Comparison of ENCODE assay signal across 21 cellular contexts in genomic region chr11:61689164-61689496, GRCh38. TPM values are rescaled to one million over a fixed set of nuclear protein-coding genes. Genes with fewer than 3 reads are reported as not detected.
DNase-seq lines count a peak whose midpoint lies in the region; ATAC-seq and TF ChIP-seq lines count a peak whose summit lies in the region.
"Had no signal": no experiment of that assay in that cellular context is flagged by ENCODE, and none has a peak within 500 bp of the region (broad histone marks: within the 10 kb centered on the region; RNA-seq: fewer than 3 reads in every experiment).

No MANE protein-coding gene starts in this region.

- DNase-seq in CD14-positive monocyte (ENCODE audit: low spot score) (no peak), esophagus squamous epithelium (lab: John Stamatoyannopoulos, UW) (no peak), psoas muscle (no peak), C1 segment of cervical spinal cord (lab: John Stamatoyannopoulos, UW) (no peak)
- DNase-seq in activated naive CD8-positive, alpha-beta T cell treated with anti-CD3 and anti-CD28 coated beads, Interleukin-2, amount 50 U/mL, for 24 hours = no peak
- DNase-seq: activated CD4-positive, alpha-beta T cell treated with anti-CD3 and anti-CD28 coated beads for 48 hours; activated naive CD4-positive, alpha-beta T cell treated with Interleukin-2 at 50 U/mL for 16 hours; AML-193; DMS 273 treated with DMSO at 0.1 percent for 48 hours; IMR-90; NCI-H2081; NCI-H526 treated with DMSO at 0.1 percent for 48 hours; nephron progenitor cell; OCI-M1; SK-N-SH; stimulated activated CD4-positive, alpha-beta T cell treated with anti-CD3 and anti-CD28 coated beads, Interleukin-2, amount 100 ng/mL, for 48 hours; stimulated activated CD8-positive, alpha-beta memory T cell treated with anti-CD3 and anti-CD28 coated beads, Interleukin-4, amount 100 ng/mL, for 48 hours had no signal

- intact Hi-C loops in CD14-positive monocyte (cut with micrococcal nuclease) (no loop called here), esophagus squamous epithelium (cut with DNase I) (no loop called here), psoas muscle (cut with DNase I) (no loop called here)

- TF ChIP-seq POLR2A in esophagus squamous epithelium (IDR thresholded peaks at IDR 0.05) = no peak

- H3K4me1 ChIP-seq in esophagus squamous epithelium = peaks cover 15 to 90% (median 23%) of the 10 kb centered on the region in 3 donors
- H3K4me1 ChIP-seq in psoas muscle = peaks cover 31% of the 10 kb centered on the region

- peaks cover 7 to 10% of the 10 kb centered on the region in 2 donors for H3K36me3 Mint-ChIP-seq in CD14-positive monocyte
- H3K36me3 Mint-ChIP-seq in activated naive CD8-positive, alpha-beta T cell treated with anti-CD3 and anti-CD28 coated beads, Interleukin-2, amount 50 U/mL, for 24 hours (ENCODE audit: low read depth) = no peaks in the 10 kb centered on the region

- peak overlapping the region; percentile 55 to 90 (median 78) for H3K27ac Mint-ChIP-seq in CD14-positive monocyte
- H3K27ac Mint-ChIP-seq in activated naive CD8-positive, alpha-beta T cell treated with anti-CD3 and anti-CD28 coated beads, Interleukin-2, amount 50 U/mL, for 24 hours = no peak overlapping the region

- TF ChIP-seq CTCF in CD14-positive monocyte (IDR thresholded peaks at IDR 0.05) (no peak), VCaP (conservative IDR thresholded peaks at IDR 0.05) (no peak), esophagus squamous epithelium (IDR thresholded peaks at IDR 0.05) (no peak), psoas muscle (IDR thresholded peaks at IDR 0.05) (no peak)

- H3K36me3 ChIP-seq in esophagus squamous epithelium (no peaks in the 10 kb centered on the region), psoas muscle (ENCODE audit: insufficient read depth in 1 of 2, low read depth in 1 of 2) (no peaks in the 10 kb centered on the region)
- H3K36me3 ChIP-seq: thoracic aorta had no signal

- peaks cover 38% of the 10 kb centered on the region for H3K4me1 Mint-ChIP-seq in CD14-positive monocyte
- H3K4me1 Mint-ChIP-seq in activated naive CD8-positive, alpha-beta T cell treated with anti-CD3 and anti-CD28 coated beads, Interleukin-2, amount 50 U/mL, for 24 hours = no peaks in the 10 kb centered on the region

- H3K9me3 Mint-ChIP-seq in CD14-positive monocyte = no peaks in the 10 kb centered on the region
- H3K9me3 Mint-ChIP-seq in activated naive CD8-positive, alpha-beta T cell treated with anti-CD3 and anti-CD28 coated beads, Interleukin-2, amount 50 U/mL, for 24 hours = no peaks in the 10 kb centered on the region
- H3K9me3 Mint-ChIP-seq: nephron progenitor cell had no signal

- ATAC-seq in psoas muscle (no peak), HG02884 (IDR thresholded peaks at IDR 0.05; ENCODE audit: unreplicated experiment) (no peak), GM21576 (IDR thresholded peaks at IDR 0.05; ENCODE audit: unreplicated experiment) (no peak)
- no peak for ATAC-seq in activated naive CD8-positive, alpha-beta T cell treated with anti-CD3 and anti-CD28 coated beads, Interleukin-2, amount 50 U/mL, for 24 hours

- peak overlapping the region in 1 of 2 donors; percentile 78 for H3K4me3 Mint-ChIP-seq in CD14-positive monocyte
- H3K4me3 Mint-ChIP-seq in activated naive CD8-positive, alpha-beta T cell treated with anti-CD3 and anti-CD28 coated beads, Interleukin-2, amount 50 U/mL, for 24 hours = no peak overlapping the region
- H3K4me3 Mint-ChIP-seq: nephron progenitor cell had no signal

- H3K27me3 ChIP-seq in esophagus squamous epithelium (peaks cover 0 to 12% (median 0%) of the 10 kb centered on the region in 4 donors), psoas muscle (ENCODE audit: insufficient read depth in 3 of 3, low read length in 2 of 3) (no peaks in the 10 kb centered on the region)

- peaks cover 0 to 2% (median 0%) of the 10 kb centered on the region in 3 donors for H3K27me3 Mint-ChIP-seq in CD14-positive monocyte (ENCODE audit: low read depth in 3 of 3)
- H3K27me3 Mint-ChIP-seq in activated naive CD8-positive, alpha-beta T cell treated with anti-CD3 and anti-CD28 coated beads, Interleukin-2, amount 50 U/mL, for 24 hours = peaks cover 10% of the 10 kb centered on the region

- 8 to 39% methylated on average over 1 to 3 of the region's 3 CpGs for WGBS in esophagus squamous epithelium, 2 donors
- WGBS in psoas muscle, 3 donors = 23 to 33% (median 25%) methylated on average over 3 of the region's 3 CpGs

- H3K27ac ChIP-seq in VCaP (peak overlapping the region; percentile 57), esophagus squamous epithelium (peak overlapping the region; percentile 72 to 94 (median 90)), psoas muscle (peak overlapping the region; percentile 80)
- H3K27ac ChIP-seq: thoracic aorta had no signal

- H3K9me3 ChIP-seq in esophagus squamous epithelium (no peaks in the 10 kb centered on the region), psoas muscle (no peaks in the 10 kb centered on the region)
- H3K9me3 ChIP-seq: SK-N-SH, thoracic aorta had no signal

- peak overlapping the region in 2 of 4 donors; percentile 27 to 54 for H3K4me3 ChIP-seq in esophagus squamous epithelium
- H3K4me3 ChIP-seq in psoas muscle = peak overlapping the region; percentile 49

RNA-seq across cellular contexts. Expression of gene DAGLA, which starts 8.9 kb away (rescaled TPM):
- polyA plus RNA-seq in CD14-positive monocyte (under 1 TPM; 0.16 to 0.73 TPM), psoas muscle (1 to 10 TPM in 2 of 3 donors, under 1 TPM in 1; 0.57 to 2.1 (median 1.7) TPM)
- total RNA-seq in esophagus squamous epithelium (1 to 10 TPM; 1.7 to 6.9 (median 2.9) TPM), psoas muscle (1 to 10 TPM; 1.9 to 5.1 (median 3.3) TPM)
